In genomic region chr1:110245876-110246620, GRCh38 we compare ENCODE assay signal across 14 cellular contexts.
"Had no signal": no experiment of that assay in that cellular context is flagged by ENCODE, and none has a peak within 500 bp of the region (broad histone marks: within the 10 kb centered on the region; RNA-seq: fewer than 3 reads in every experiment).

No MANE protein-coding gene starts in this region.

- H3K9me3 ChIP-seq: adrenal gland, heart left ventricle, left lung, right lobe of liver had no signal

- H3K9me3 Mint-ChIP-seq: activated naive CD4-positive, alpha-beta T cell treated with anti-CD3 and anti-CD28 coated beads, Interleukin-2, amount 50 U/mL, for 72 hours; activated T-cell treated with anti-CD3 and anti-CD28 coated beads, Interleukin-2, amount 50 U/mL, for 72 hours; effector memory CD8-positive, alpha-beta T cell; natural killer cell treated with Interleukin-12 subunit alpha and Interleukin-12 subunit beta and Interleukin-15 and Interleukin-18, amount 100 ng/mL, for 72 hours; stimulated activated naive B cell treated with anti-CD40 and anti-IgM and Interleukin-4, amounts not matched to agents 10 μg/mL and 1 μg/mL and 100 μg/mL, for 72 hours; T-helper 1 cell treated with Interleukin-12 subunit alpha and Interleukin-12 subunit beta and Interleukin-4 antibody, amounts not matched to agents 30 μg/mL and 1 μg/mL, for 36 hours had no signal

- H3K27me3 ChIP-seq: adrenal gland, heart left ventricle, left lung, right lobe of liver had no signal

- H3K4me3 ChIP-seq: adrenal gland, heart left ventricle, left lung, right lobe of liver had no signal

- H3K27me3 Mint-ChIP-seq: stimulated activated naive B cell treated with anti-CD40 and anti-IgM and Interleukin-4, amounts not matched to agents 10 μg/mL and 1 μg/mL and 100 μg/mL, for 72 hours had no signal

- H3K36me3 Mint-ChIP-seq: activated naive CD4-positive, alpha-beta T cell treated with anti-CD3 and anti-CD28 coated beads, Interleukin-2, amount 50 U/mL, for 72 hours; natural killer cell treated with Interleukin-12 subunit alpha and Interleukin-12 subunit beta and Interleukin-15 and Interleukin-18, amount 100 ng/mL, for 72 hours; stimulated activated naive B cell treated with anti-CD40 and anti-IgM and Interleukin-4, amounts not matched to agents 10 μg/mL and 1 μg/mL and 100 μg/mL, for 72 hours had no signal

- H3K27ac Mint-ChIP-seq: activated T-cell treated with anti-CD3 and anti-CD28 coated beads, Interleukin-2, amount 50 U/mL, for 72 hours; effector memory CD8-positive, alpha-beta T cell; natural killer cell treated with Interleukin-12 subunit alpha and Interleukin-12 subunit beta and Interleukin-15 and Interleukin-18, amount 100 ng/mL, for 72 hours; T-helper 1 cell treated with Interleukin-12 subunit alpha and Interleukin-12 subunit beta and Interleukin-4 antibody, amounts not matched to agents 30 μg/mL and 1 μg/mL, for 36 hours had no signal

- H3K4me1 ChIP-seq: adrenal gland, heart left ventricle, parathyroid adenoma, right lobe of liver had no signal

- H3K4me3 Mint-ChIP-seq: activated T-cell treated with anti-CD3 and anti-CD28 coated beads, Interleukin-2, amount 50 U/mL, for 72 hours; effector memory CD8-positive, alpha-beta T cell; natural killer cell treated with Interleukin-12 subunit alpha and Interleukin-12 subunit beta and Interleukin-15 and Interleukin-18, amount 100 ng/mL, for 72 hours; stimulated activated naive B cell treated with anti-CD40 and anti-IgM and Interleukin-4, amounts not matched to agents 10 μg/mL and 1 μg/mL and 100 μg/mL, for 72 hours; T-helper 1 cell treated with Interleukin-12 subunit alpha and Interleukin-12 subunit beta and Interleukin-4 antibody, amounts not matched to agents 30 μg/mL and 1 μg/mL, for 36 hours had no signal

- ATAC-seq: activated naive CD4-positive, alpha-beta T cell treated with anti-CD3 and anti-CD28 coated beads, Interleukin-2, amount 50 U/mL, for 72 hours; activated T-cell treated with anti-CD3 and anti-CD28 coated beads, Interleukin-2, amount 50 U/mL, for 72 hours; effector memory CD8-positive, alpha-beta T cell; heart left ventricle; left lung; natural killer cell treated with Interleukin-12 subunit alpha and Interleukin-12 subunit beta and Interleukin-15 and Interleukin-18, amount 100 ng/mL, for 72 hours; right lobe of liver; stimulated activated naive B cell treated with anti-CD40 and anti-IgM and Interleukin-4, amounts not matched to agents 10 μg/mL and 1 μg/mL and 100 μg/mL, for 72 hours had no signal

- H3K27ac ChIP-seq: adrenal gland, heart left ventricle, left lung, parathyroid adenoma, right lobe of liver, VCaP had no signal

- H3K36me3 ChIP-seq: adrenal gland, heart left ventricle, left lung, right lobe of liver had no signal

- DNase-seq: activated CD4-positive, alpha-beta T cell treated with anti-CD3 and anti-CD28 coated beads for 1 hour; activated gamma-delta T cell treated with Interleukin-2 at 50 U/mL for 16 hours; activated T-cell treated with anti-CD3 and anti-CD28 coated beads, Interleukin-2, amount 50 U/mL, for 72 hours; adrenal gland; effector memory CD8-positive, alpha-beta T cell; heart left ventricle; left lung; right lobe of liver; stimulated activated naive B cell treated with anti-CD40 and anti-IgM and Interleukin-4, amounts not matched to agents 10 μg/mL and 1 μg/mL and 100 μg/mL, for 72 hours had no signal
